Comparison of ENCODE assay signal across 22 cellular contexts in the genomic region with DNA sequence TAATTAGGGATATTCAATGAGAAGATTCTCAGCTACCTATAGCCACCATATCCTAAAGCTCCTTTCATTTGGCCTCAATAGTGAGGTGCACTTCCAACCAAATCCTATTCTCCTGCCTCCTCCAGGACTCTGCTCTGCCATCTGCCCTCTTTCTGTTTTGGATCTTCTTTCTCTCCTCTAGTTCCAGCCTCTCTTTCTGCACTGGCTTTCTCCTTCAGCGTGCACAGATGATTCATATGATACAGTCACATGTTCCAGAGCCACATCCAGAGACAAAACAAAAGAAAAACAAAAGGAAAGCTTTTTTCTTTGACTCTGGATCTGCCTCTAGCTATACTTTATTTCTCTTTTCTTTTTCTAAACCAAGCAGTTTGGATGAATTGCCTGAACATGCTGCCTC.
DNase-seq lines count a peak whose midpoint lies in the region; FAIRE-seq and TF ChIP-seq lines count a peak whose summit lies in the region.
"Had no signal": no experiment of that assay in that cellular context is flagged by ENCODE, and none has a peak within 500 bp of the region (broad histone marks: within the 10 kb centered on the region; RNA-seq: fewer than 3 reads in every experiment).

No MANE protein-coding gene starts in this region.

- no peak for TF ChIP-seq CTCF in AG10803 (conservative IDR thresholded peaks at IDR 0.05; ENCODE audit: low read length)
- no peak for TF ChIP-seq CTCF in keratinocyte (optimal IDR thresholded peaks at IDR 0.05 in 1 of 3, IDR thresholded peaks at IDR 0.05 in 1 of 3, conservative IDR thresholded peaks at IDR 0.05 in 1 of 3; ENCODE audit: extremely low read depth in 1 of 3, insufficient read depth in 2 of 3, low read length in 3 of 3)

- H3K36me3 ChIP-seq in keratinocyte (ENCODE audit: control insufficient read depth in 2 of 2, extremely low read depth in 1 of 2, insufficient read depth in 2 of 2, low read length in 2 of 2): no peaks in the 10 kb centered on the region
- H3K36me3 ChIP-seq: esophagus squamous epithelium, right atrium auricular region, transverse colon had no signal

- H3K9ac ChIP-seq in keratinocyte (ENCODE audit: control insufficient read depth, extremely low read depth, insufficient read depth, low read length): no peak overlapping the region

- H2AFZ ChIP-seq in keratinocyte (ENCODE audit: control insufficient read depth, low read length): no peak overlapping the region

- dilution Hi-C loops in keratinocyte (cut with MboI; ENCODE audit: extremely low pct_ligation_motif_present, low sequenced_read_pairs): no loop called here

- no peak overlapping the region for H3K4me2 ChIP-seq in keratinocyte (ENCODE audit: control insufficient read depth, extremely low read depth, insufficient read depth, low read depth, low read length)

- H3K9me3 ChIP-seq in keratinocyte (ENCODE audit: control insufficient read depth, low read depth, low read length): no peaks in the 10 kb centered on the region
- H3K9me3 ChIP-seq: esophagus squamous epithelium, right atrium auricular region, transverse colon had no signal

- H4K20me1 ChIP-seq in keratinocyte (ENCODE audit: control insufficient read depth, extremely low read depth, insufficient read depth, low read length): no peaks in the 10 kb centered on the region

- DNase-seq in AG10803 (ENCODE audit: low read depth) (peak; percentile 9), M059J (ENCODE audit: low read depth) (peak; percentile 56), cerebellar cortex (ENCODE audit: low spot score) (peak; percentile 69), keratinocyte (ENCODE audit: low read depth, low spot score) (no peak), NCI-H1092 (lab: John Stamatoyannopoulos, UW) (no peak), NOMO-1 treated with dmso at 0.1 percent for 144 hours (lab: John Stamatoyannopoulos, UW; ENCODE audit: unreplicated experiment) (no peak), HK-2 (ENCODE audit: unreplicated experiment) (no peak)
- no peak for DNase-seq in stimulated activated CD4-positive, alpha-beta T cell treated with anti-CD3 and anti-CD28 coated beads, Interleukin-1b, Interleukin-23, amount 100 ng/mL, for 48 hours
- DNase-seq: activated CD4-positive, alpha-beta T cell treated with anti-CD3 and anti-CD28 coated beads, Interleukin-2, amount 10 ng/mL, durations not matched to agents 24 days and 14 days; activated naive CD8-positive, alpha-beta T cell treated with anti-CD3 and anti-CD28 coated beads, Interleukin-2, amount 10 ng/mL, durations not matched to agents 7 days and 5 days; activated T-cell treated with anti-CD3 and anti-CD28 coated beads, Interleukin-2, amount 50 U/mL, for 48 hours; AML-193; dermis blood vessel endothelial cell; DMS153; esophagus squamous epithelium; mesendoderm; SHP77; stimulated activated CD4-positive, alpha-beta T cell treated with anti-CD3 and anti-CD28 coated beads, Interleukin-4, amount 100 ng/mL, for 24 hours; T-helper 9 cell; transverse colon had no signal

- H3K9me1 ChIP-seq in keratinocyte (ENCODE audit: control insufficient read depth, extremely low read depth, insufficient read depth, low read length): no peaks in the 10 kb centered on the region

- FAIRE-seq in keratinocyte (lab: Jason Lieb, UNC): peak; percentile 51
- FAIRE-seq: H1 had no signal

- H3K27ac ChIP-seq in keratinocyte (ENCODE audit: control insufficient read depth, insufficient read depth, low read length): no peak overlapping the region
- H3K27ac ChIP-seq: right atrium auricular region, transverse colon had no signal

- peaks cover 6% of the 10 kb centered on the region for H3K4me1 ChIP-seq in keratinocyte (ENCODE audit: control insufficient read depth, extremely low read depth, insufficient read depth, low read length)
- H3K4me1 ChIP-seq: right atrium auricular region, transverse colon had no signal

- H3K79me2 ChIP-seq in keratinocyte (ENCODE audit: control insufficient read depth, insufficient read depth, low read length): no peaks in the 10 kb centered on the region

- H3K27me3 ChIP-seq in keratinocyte (ENCODE audit: control insufficient read depth, extremely low read depth, insufficient read depth, low read length): no peaks in the 10 kb centered on the region
- H3K27me3 ChIP-seq: esophagus squamous epithelium, right atrium auricular region, transverse colon had no signal

- H3K4me3 ChIP-seq in AG10803 (ENCODE audit: low read length): no peak overlapping the region
- H3K4me3 ChIP-seq in keratinocyte (ENCODE audit: control insufficient read depth in 2 of 3, extremely low read depth in 1 of 3, insufficient read depth in 2 of 3, low read depth in 1 of 3, low read length in 3 of 3): no peak overlapping the region
- H3K4me3 ChIP-seq: esophagus squamous epithelium, right atrium auricular region, transverse colon had no signal

Comparison
In these comparisons a context has a peak if more than half of its experiments do, and no peak if none do; other contexts are left out.
1. DNase-seq: peak in AG10803 (single experiment), M059J (single experiment) and cerebellar cortex (single experiment); none in keratinocyte (single experiment), NCI-H1092 (single experiment), NOMO-1 treated with dmso at 0.1 percent for 144 hours (single experiment), stimulated activated CD4-positive, alpha-beta T cell treated with anti-CD3 and anti-CD28 coated beads, Interleukin-1b, Interleukin-23, amount 100 ng/mL, for 48 hours (single experiment) and HK-2 (single experiment).